In genomic region chr17:78248051-78248914, GRCh38 we compare ENCODE assay signal across 22 cellular contexts. TPM values are rescaled to one million over a fixed set of nuclear protein-coding genes. Genes with fewer than 3 reads are reported as not detected.
DNase-seq lines count a peak whose midpoint lies in the region; ATAC-seq and TF ChIP-seq lines count a peak whose summit lies in the region.
"Had no signal": no experiment of that assay in that cellular context is flagged by ENCODE, and none has a peak within 500 bp of the region (broad histone marks: within the 10 kb centered on the region; RNA-seq: fewer than 3 reads in every experiment).

No MANE protein-coding gene starts in this region.

- DNase-seq in UCSD-AML1 (lab: John Stamatoyannopoulos, UW; ENCODE audit: unreplicated experiment) (peak; percentile 26), lung (ENCODE audit: low spot score) (no peak), smooth muscle cell (lab: John Stamatoyannopoulos, UW; ENCODE audit: unreplicated experiment) (no peak), NCI-H1436 treated with DMSO at 0.1 percent for 48 hours (lab: John Stamatoyannopoulos, UW) (no peak), HK-2 (ENCODE audit: unreplicated experiment) (no peak), MCF 10A (ENCODE audit: unreplicated experiment) (no peak)
- DNase-seq: activated B cell treated with CpG ODN at 0.5 μM for 24 hours; activated CD4-positive, alpha-beta memory T cell treated with anti-CD3 and anti-CD28 coated beads, Interleukin-2, amount 10 ng/mL, durations not matched to agents 7 days and 5 days; activated effector memory CD4-positive, alpha-beta T cell treated with anti-CD3 and anti-CD28 coated beads, Interleukin-2, amount 50 U/mL, for 16 hours; brain microvascular endothelial cell; CD4-positive, alpha-beta T cell; KBM-7; NCI-H2171 treated with DMSO at 0.1 percent for 48 hours; NCI-H526; testis had no signal

- no peaks in the 10 kb centered on the region for H3K36me3 ChIP-seq in duodenal mucosa (ENCODE audit: control insufficient read depth in 1 of 2, insufficient read depth in 2 of 2, low read length in 2 of 2)
- no peaks in the 10 kb centered on the region for H3K36me3 ChIP-seq in lung (ENCODE audit: control insufficient read depth in 2 of 2, insufficient read depth in 2 of 2, low read length in 2 of 2)
- H3K36me3 ChIP-seq in smooth muscle cell (ENCODE audit: low read depth): no peaks in the 10 kb centered on the region
- H3K36me3 ChIP-seq: brain microvascular endothelial cell had no signal

- no peaks in the 10 kb centered on the region for H3K9me3 Mint-ChIP-seq in MCF 10A (ENCODE audit: unreplicated experiment)
- H3K9me3 Mint-ChIP-seq: activated B cell treated with CpG ODN at 0.5 μM for 24 hours; activated CD4-positive, alpha-beta memory T cell treated with anti-CD3 and anti-CD28 coated beads, Interleukin-2, amount 10 ng/mL, durations not matched to agents 7 days and 5 days; CD4-positive, alpha-beta T cell; T-helper 2 cell treated with Interferon-gamma antibody and Interleukin-4, amounts not matched to agents 5 μg/mL and 100 μg/mL, for 36 hours had no signal

- H3K36me3 Mint-ChIP-seq in MCF 10A (ENCODE audit: insufficient read depth, unreplicated experiment): no peaks in the 10 kb centered on the region

- H3K27me3 Mint-ChIP-seq in MCF 10A (ENCODE audit: insufficient read depth, unreplicated experiment): no peaks in the 10 kb centered on the region
- H3K27me3 Mint-ChIP-seq: activated B cell treated with CpG ODN at 0.5 μM for 24 hours; CD4-positive, alpha-beta T cell had no signal

- peaks cover 15 to 28% of the 10 kb centered on the region in 2 donors for H3K4me1 ChIP-seq in duodenal mucosa (ENCODE audit: control insufficient read depth in 1 of 2, insufficient read depth in 2 of 2, low read length in 2 of 2)
- H3K4me1 ChIP-seq in lung (ENCODE audit: control insufficient read depth in 2 of 2, insufficient read depth in 2 of 2, low read length in 2 of 2): peaks cover 0 to 2% of the 10 kb centered on the region in 2 donors
- H3K4me1 ChIP-seq in smooth muscle cell (ENCODE audit: low read depth): peaks cover 8% of the 10 kb centered on the region

- H3K27ac ChIP-seq in duodenal mucosa (ENCODE audit: low read depth, low read length) (peak overlapping the region; percentile 32), lung (ENCODE audit: low read depth in 1 of 2, low read length in 1 of 2) (peak overlapping the region; percentile 50 to 66), smooth muscle cell (ENCODE audit: low read depth) (peak overlapping the region; percentile 32)
- H3K27ac ChIP-seq: brain microvascular endothelial cell, hepatocyte, testis had no signal

- H3F3A ChIP-seq in smooth muscle cell (ENCODE audit: low read depth): peaks cover 2% of the 10 kb centered on the region

- 78 to 79% methylated on average over 30 of the region's 30 CpGs for WGBS in lung, 2 donors
- 87% methylated on average over 29 of the region's 30 CpGs for WGBS in smooth muscle cell (ENCODE audit: low lambda C conversion rate)

- H3K27ac Mint-ChIP-seq in MCF 10A (ENCODE audit: low read depth, unreplicated experiment): no peak overlapping the region
- H3K27ac Mint-ChIP-seq: activated B cell treated with CpG ODN at 0.5 μM for 24 hours; activated CD4-positive, alpha-beta memory T cell treated with anti-CD3 and anti-CD28 coated beads, Interleukin-2, amount 10 ng/mL, durations not matched to agents 7 days and 5 days; CD4-positive, alpha-beta T cell; T-helper 2 cell treated with Interferon-gamma antibody and Interleukin-4, amounts not matched to agents 5 μg/mL and 100 μg/mL, for 36 hours had no signal

- H3K9ac ChIP-seq in duodenal mucosa (ENCODE audit: low read depth in 1 of 2, low read length in 2 of 2): no peak overlapping the region
- H3K9ac ChIP-seq in smooth muscle cell (ENCODE audit: low read depth): no peak overlapping the region

- H3K4me3 Mint-ChIP-seq in MCF 10A (ENCODE audit: unreplicated experiment): no peak overlapping the region
- H3K4me3 Mint-ChIP-seq: activated B cell treated with CpG ODN at 0.5 μM for 24 hours; activated CD4-positive, alpha-beta memory T cell treated with anti-CD3 and anti-CD28 coated beads, Interleukin-2, amount 10 ng/mL, durations not matched to agents 7 days and 5 days; CD4-positive, alpha-beta T cell; T-helper 2 cell treated with Interferon-gamma antibody and Interleukin-4, amounts not matched to agents 5 μg/mL and 100 μg/mL, for 36 hours had no signal

- no peaks in the 10 kb centered on the region for H3K79me2 ChIP-seq in smooth muscle cell (ENCODE audit: low read depth)
- H3K79me2 ChIP-seq: hepatocyte had no signal

- H3K27me3 ChIP-seq in duodenal mucosa (ENCODE audit: control insufficient read depth in 1 of 2, insufficient read depth in 2 of 2, low read length in 2 of 2): no peaks in the 10 kb centered on the region
- no peaks in the 10 kb centered on the region for H3K27me3 ChIP-seq in lung (ENCODE audit: control insufficient read depth, insufficient read depth)
- H3K27me3 ChIP-seq in smooth muscle cell (ENCODE audit: low read depth): no peaks in the 10 kb centered on the region
- H3K27me3 ChIP-seq: brain microvascular endothelial cell, hepatocyte, testis had no signal

- no peak for ATAC-seq in lung (ENCODE audit: insufficient read depth, low FRiP score)
- no peak for ATAC-seq in GM18909 (IDR thresholded peaks at IDR 0.05; ENCODE audit: poor library complexity, unreplicated experiment)
- ATAC-seq: HCT116, sciatic nerve had no signal

- H3K4me2 ChIP-seq in smooth muscle cell: no peak overlapping the region
- H3K4me2 ChIP-seq: hepatocyte had no signal

- TF ChIP-seq CTCF in lung (IDR thresholded peaks at IDR 0.05; ENCODE audit: control extremely low read depth, extremely low read depth) (no peak), smooth muscle cell (IDR thresholded peaks at IDR 0.05; ENCODE audit: borderline replicate concordance, insufficient read depth, poor library complexity, severe bottlenecking) (no peak), MCF 10A (IDR thresholded peaks at IDR 0.05; ENCODE audit: unreplicated experiment) (no peak)

- H3K4me3 ChIP-seq in duodenal mucosa (ENCODE audit: low read depth in 1 of 2, low read length in 2 of 2) (no peak overlapping the region), lung (no peak overlapping the region), smooth muscle cell (no peak overlapping the region)
- H3K4me3 ChIP-seq: hepatocyte, testis had no signal

- BruUV-seq in MCF 10A (replicated peaks; lab: Mats Ljungman, UMichigan): no TSS peak

- H3K4me1 Mint-ChIP-seq in MCF 10A (ENCODE audit: insufficient read depth, unreplicated experiment): peaks cover 6% of the 10 kb centered on the region

- no peaks in the 10 kb centered on the region for H4K20me1 ChIP-seq in smooth muscle cell (ENCODE audit: low read depth)

- CTCF ChIA-PET in MCF 10A (lab: Yijun Ruan, JAX): interaction anchor here (0.6 to 5.0 kb wide), 7 partner anchors 10 to 496 kb away, joined by 3 to 54 read pairs (median 5); partner anchors contain the start of gene PGS1

- no peak overlapping the region for H2AFZ ChIP-seq in smooth muscle cell (ENCODE audit: low read depth)
- H2AFZ ChIP-seq: hepatocyte had no signal

- H3K9me3 ChIP-seq in duodenal mucosa (ENCODE audit: control insufficient read depth in 1 of 2, low read length in 2 of 2) (no peaks in the 10 kb centered on the region), lung (ENCODE audit: control insufficient read depth in 2 of 2, insufficient read depth in 1 of 2, low read length in 1 of 2) (no peaks in the 10 kb centered on the region), smooth muscle cell (replicated peaks; ENCODE audit: low read depth) (no peaks in the 10 kb centered on the region)
- H3K9me3 ChIP-seq: testis had no signal

- intact Hi-C loops in MCF 10A (cut with micrococcal nuclease): no loop called here

- POLR2A ChIA-PET in MCF 10A (lab: Yijun Ruan, JAX): no interaction called here

RNA-seq across cellular contexts. Expression of gene TMEM235, which starts 16.9 kb away (rescaled TPM):
- total RNA-seq in lung: under 1 TPM in 1 of 2 donors, not detected in 1; 0.97 TPM
- polyA plus RNA-seq in lung: under 1 TPM in 1 of 2 donors, not detected in 1; 0.08 TPM
- total RNA-seq in smooth muscle cell: not detected in 2 replicates
- not detected in 2 replicates for polyA plus RNA-seq in smooth muscle cell
- not detected in 2 replicates for total RNA-seq in MCF 10A (2022)
- total RNA-seq: activated B cell treated with CpG ODN at 0.5 μM for 24 hours; activated CD4-positive, alpha-beta memory T cell treated with anti-CD3 and anti-CD28 coated beads, Interleukin-2, amount 10 ng/mL, durations not matched to agents 7 days and 5 days; CD4-positive, alpha-beta T cell; omental fat pad; sciatic nerve; testis had no signal

RNA-seq across cellular contexts. Expression of gene BIRC5, which starts 34.2 kb away (rescaled TPM):
- total RNA-seq in lung (10 to 100 TPM in 1 of 2 donors, 1 to 10 TPM in 1; 1.1 to 11.2 TPM), smooth muscle cell (7.7 and 15.3 TPM in 2 replicates), MCF 10A (2022) (24.6 and 45.6 TPM in 2 replicates)
- polyA plus RNA-seq in lung (1 to 10 TPM; 2.0 to 2.8 TPM), smooth muscle cell (11.9 and 15.6 TPM in 2 replicates)
